ENCODE assay signal across 1 cellular context in genomic region chr4:80072607-80073361, GRCh38.
TF ChIP-seq lines count a peak whose summit lies in the region.

Gene ANTXR2 (minus strand): TSS chr4:80073229. CDS start chr4:80072560, 669 bp downstream.

TF ChIP-seq in K562, 482 proteins besides CTCF, POLR2A, EP300 and RAD21 (continued from another document):
- TF ChIP-seq SREBF2 (CRISPR knock-in tag; IDR thresholded peaks at IDR 0.05) = 0 out of 2 replicates have a peak, but pooled peaks have one; percentile 69
- TF ChIP-seq RCOR1 (IDR thresholded peaks at IDR 0.05; ENCODE audit: borderline replicate concordance in 1 of 2, low read depth in 2 of 2, low read length in 2 of 2) = peak in 1 of 2 experiments; percentile 79; a peak in 2 of 4 replicates
- no peak; the same call in 1 of the 2 replicates for TF ChIP-seq ETS1 (conservative IDR thresholded peaks at IDR 0.05; ENCODE audit: control insufficient read depth, low read depth, low read length)
- TF ChIP-seq CBFB (CRISPR knock-in tag; IDR thresholded peaks at IDR 0.05) = peak; percentile 68; the same call in 1 of the 2 replicates
- no peak for TF ChIP-seq SMARCB1 (IDR thresholded peaks at IDR 0.05; ENCODE audit: insufficient read length, low read depth)
- no peak for TF ChIP-seq MXD1 (CRISPR knock-in tag; IDR thresholded peaks at IDR 0.05; ENCODE audit: borderline replicate concordance, poor library complexity, severe bottlenecking)
- no peak for TF ChIP-seq HINFP (tag; conservative IDR thresholded peaks at IDR 0.05; ENCODE audit: low read depth)
- TF ChIP-seq BRD9 (IDR thresholded peaks at IDR 0.05; ENCODE audit: low read depth, partially characterized antibody) = no peak
- peak; percentile 13 for TF ChIP-seq FIP1L1 (IDR thresholded peaks at IDR 0.05; ENCODE audit: low read depth, low read length, poor library complexity, severe bottlenecking)
- TF ChIP-seq SP1 (CRISPR knock-in tag; IDR thresholded peaks at IDR 0.05) = no peak; the same call in 1 of the 2 replicates
